ENCODE assay signal across 1 cellular context in the genomic region with DNA sequence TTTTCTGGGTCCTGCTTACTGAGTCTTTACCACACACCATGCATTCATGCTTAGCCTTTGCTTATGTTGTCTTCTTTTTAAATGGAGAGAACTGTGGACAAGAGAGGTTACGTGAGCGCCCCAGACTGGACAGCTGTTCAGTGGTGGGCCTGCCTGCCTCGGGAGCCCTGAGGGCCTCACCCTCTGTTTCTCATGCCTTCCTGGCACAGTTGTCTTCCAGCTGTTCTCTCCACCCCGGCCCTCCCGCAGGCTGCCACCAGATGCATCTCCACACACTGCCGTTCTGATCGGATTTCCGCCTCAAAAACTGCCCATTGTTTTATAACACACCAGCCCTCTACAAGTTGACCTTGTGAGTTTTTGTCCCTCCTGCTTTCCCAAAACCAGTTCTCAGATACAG.
TF ChIP-seq lines count a peak whose summit lies in the region.

No MANE protein-coding gene starts in this region.

TF ChIP-seq in HepG2, 621 proteins besides CTCF, POLR2A, EP300 and RAD21 (continued from another document):
- TF ChIP-seq, protein P1, sequence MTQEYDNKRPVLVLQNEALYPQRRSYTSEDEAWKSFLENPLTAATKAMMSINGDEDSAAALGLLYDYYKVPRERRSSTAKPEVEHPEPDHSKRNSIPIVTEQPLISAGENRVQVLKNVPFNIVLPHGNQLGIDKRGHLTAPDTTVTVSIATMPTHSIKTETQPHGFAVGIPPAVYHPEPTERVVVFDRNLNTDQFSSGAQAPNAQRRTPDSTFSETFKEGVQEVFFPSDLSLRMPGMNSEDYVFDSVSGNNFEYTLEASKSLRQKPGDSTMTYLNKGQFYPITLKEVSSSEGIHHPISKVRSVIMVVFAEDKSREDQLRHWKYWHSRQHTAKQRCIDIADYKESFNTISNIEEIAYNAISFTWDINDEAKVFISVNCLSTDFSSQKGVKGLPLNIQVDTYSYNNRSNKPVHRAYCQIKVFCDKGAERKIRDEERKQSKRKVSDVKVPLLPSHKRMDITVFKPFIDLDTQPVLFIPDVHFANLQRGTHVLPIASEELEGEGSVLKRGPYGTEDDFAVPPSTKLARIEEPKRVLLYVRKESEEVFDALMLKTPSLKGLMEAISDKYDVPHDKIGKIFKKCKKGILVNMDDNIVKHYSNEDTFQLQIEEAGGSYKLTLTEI (CRISPR knock-in tag; conservative IDR thresholded peaks at IDR 0.05): no peak
- no peak for TF ChIP-seq ZNF337 (CRISPR knock-in tag; IDR thresholded peaks at IDR 0.05; ENCODE audit: borderline replicate concordance, low read depth)
